In genomic region chr1:93078935-93079654, GRCh38 we compare ENCODE assay signal across 1 cellular context.
A peak's percentile ranks its signal among the peaks of the same experiment; 100 is the strongest.
TF ChIP-seq lines count a peak whose summit lies in the region.

Gene MTF2 (plus strand): TSS chr1:93079283. CDS start chr1:93079527, 244 bp downstream.

TF ChIP-seq in K562, 482 proteins besides CTCF, POLR2A, EP300 and RAD21 (continued from another document and continues in another):
- TF ChIP-seq TSC22D4 (tag; IDR thresholded peaks at IDR 0.05), result no peak
- TF ChIP-seq NCOA4 (IDR thresholded peaks at IDR 0.05; ENCODE audit: partially characterized antibody), result no peak
- no peak for TF ChIP-seq CBX2 (IDR thresholded peaks at IDR 0.05; ENCODE audit: insufficient read depth, low read length, poor library complexity, severe bottlenecking)
- no peak for TF ChIP-seq KAT2B (IDR thresholded peaks at IDR 0.05; ENCODE audit: low read depth, low read length)
- TF ChIP-seq E2F8 (IDR thresholded peaks at IDR 0.05; ENCODE audit: low read depth, partially characterized antibody), result peak; percentile 83
- peak; percentile 99 for TF ChIP-seq TAF7 (tag; IDR thresholded peaks at IDR 0.05)
- no peak for TF ChIP-seq HNRNPH1 (optimal IDR thresholded peaks at IDR 0.05; ENCODE audit: low read depth, low read length)
- TF ChIP-seq, protein P1, sequence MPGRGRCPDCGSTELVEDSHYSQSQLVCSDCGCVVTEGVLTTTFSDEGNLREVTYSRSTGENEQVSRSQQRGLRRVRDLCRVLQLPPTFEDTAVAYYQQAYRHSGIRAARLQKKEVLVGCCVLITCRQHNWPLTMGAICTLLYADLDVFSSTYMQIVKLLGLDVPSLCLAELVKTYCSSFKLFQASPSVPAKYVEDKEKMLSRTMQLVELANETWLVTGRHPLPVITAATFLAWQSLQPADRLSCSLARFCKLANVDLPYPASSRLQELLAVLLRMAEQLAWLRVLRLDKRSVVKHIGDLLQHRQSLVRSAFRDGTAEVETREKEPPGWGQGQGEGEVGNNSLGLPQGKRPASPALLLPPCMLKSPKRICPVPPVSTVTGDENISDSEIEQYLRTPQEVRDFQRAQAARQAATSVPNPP (IDR thresholded peaks at IDR 0.05; ENCODE audit: borderline replicate concordance, insufficient read depth, insufficient read length), result no peak
- TF ChIP-seq BHLHE40 (IDR thresholded peaks at IDR 0.05; ENCODE audit: low read length), result peak; percentile 69
- peak; percentile 79; the same call in 1 of the 2 replicates for TF ChIP-seq GTF2F1 (IDR thresholded peaks at IDR 0.05; ENCODE audit: low read depth, low read length)
- no peak for TF ChIP-seq ZC3H4 (CRISPR knock-in tag; IDR thresholded peaks at IDR 0.05; ENCODE audit: borderline replicate concordance)
- peak; percentile 74 for TF ChIP-seq ZBTB1 (CRISPR knock-in tag; IDR thresholded peaks at IDR 0.05; ENCODE audit: borderline replicate concordance, low read depth)
- TF ChIP-seq MED1 (CRISPR knock-in tag; IDR thresholded peaks at IDR 0.05; ENCODE audit: borderline replicate concordance), result no peak
- peak; percentile 83; the same call in 1 of the 2 replicates for TF ChIP-seq TOE1 (IDR thresholded peaks at IDR 0.05; ENCODE audit: borderline replicate concordance)
- peak; percentile 93 for TF ChIP-seq TOE1 (CRISPR knock-in tag; IDR thresholded peaks at IDR 0.05; ENCODE audit: borderline replicate concordance, low read depth)
- 0 out of 2 replicates have a peak, but pooled peaks have one; percentile 49 for TF ChIP-seq HINFP (tag; conservative IDR thresholded peaks at IDR 0.05; ENCODE audit: low read depth)
- TF ChIP-seq MIER1 (IDR thresholded peaks at IDR 0.05; ENCODE audit: low read depth), result no peak
- TF ChIP-seq COPS2 (conservative IDR thresholded peaks at IDR 0.05), result no peak
- TF ChIP-seq ZNF395 (CRISPR knock-in tag; IDR thresholded peaks at IDR 0.05), result peak; percentile 82; the same call in 1 of the 2 replicates
- peak; percentile 92 to 98 (median 96) for TF ChIP-seq YY1 (IDR thresholded peaks at IDR 0.05; ENCODE audit: borderline replicate concordance in 1 of 3, control insufficient read depth in 1 of 3, extremely low read depth in 1 of 3, insufficient read depth in 3 of 3, insufficient read length in 1 of 3, insufficient replicate concordance in 2 of 3, low read depth in 1 of 3, low read length in 2 of 3)
- peak; percentile 92 for TF ChIP-seq CREM (IDR thresholded peaks at IDR 0.05; ENCODE audit: low read depth)
- peak; percentile 50; the same call in 1 of the 2 replicates for TF ChIP-seq ARID3A (IDR thresholded peaks at IDR 0.05; ENCODE audit: borderline replicate concordance, low read depth, low read length)
- no peak for TF ChIP-seq MCM3 (IDR thresholded peaks at IDR 0.05)
- TF ChIP-seq, protein P2, sequence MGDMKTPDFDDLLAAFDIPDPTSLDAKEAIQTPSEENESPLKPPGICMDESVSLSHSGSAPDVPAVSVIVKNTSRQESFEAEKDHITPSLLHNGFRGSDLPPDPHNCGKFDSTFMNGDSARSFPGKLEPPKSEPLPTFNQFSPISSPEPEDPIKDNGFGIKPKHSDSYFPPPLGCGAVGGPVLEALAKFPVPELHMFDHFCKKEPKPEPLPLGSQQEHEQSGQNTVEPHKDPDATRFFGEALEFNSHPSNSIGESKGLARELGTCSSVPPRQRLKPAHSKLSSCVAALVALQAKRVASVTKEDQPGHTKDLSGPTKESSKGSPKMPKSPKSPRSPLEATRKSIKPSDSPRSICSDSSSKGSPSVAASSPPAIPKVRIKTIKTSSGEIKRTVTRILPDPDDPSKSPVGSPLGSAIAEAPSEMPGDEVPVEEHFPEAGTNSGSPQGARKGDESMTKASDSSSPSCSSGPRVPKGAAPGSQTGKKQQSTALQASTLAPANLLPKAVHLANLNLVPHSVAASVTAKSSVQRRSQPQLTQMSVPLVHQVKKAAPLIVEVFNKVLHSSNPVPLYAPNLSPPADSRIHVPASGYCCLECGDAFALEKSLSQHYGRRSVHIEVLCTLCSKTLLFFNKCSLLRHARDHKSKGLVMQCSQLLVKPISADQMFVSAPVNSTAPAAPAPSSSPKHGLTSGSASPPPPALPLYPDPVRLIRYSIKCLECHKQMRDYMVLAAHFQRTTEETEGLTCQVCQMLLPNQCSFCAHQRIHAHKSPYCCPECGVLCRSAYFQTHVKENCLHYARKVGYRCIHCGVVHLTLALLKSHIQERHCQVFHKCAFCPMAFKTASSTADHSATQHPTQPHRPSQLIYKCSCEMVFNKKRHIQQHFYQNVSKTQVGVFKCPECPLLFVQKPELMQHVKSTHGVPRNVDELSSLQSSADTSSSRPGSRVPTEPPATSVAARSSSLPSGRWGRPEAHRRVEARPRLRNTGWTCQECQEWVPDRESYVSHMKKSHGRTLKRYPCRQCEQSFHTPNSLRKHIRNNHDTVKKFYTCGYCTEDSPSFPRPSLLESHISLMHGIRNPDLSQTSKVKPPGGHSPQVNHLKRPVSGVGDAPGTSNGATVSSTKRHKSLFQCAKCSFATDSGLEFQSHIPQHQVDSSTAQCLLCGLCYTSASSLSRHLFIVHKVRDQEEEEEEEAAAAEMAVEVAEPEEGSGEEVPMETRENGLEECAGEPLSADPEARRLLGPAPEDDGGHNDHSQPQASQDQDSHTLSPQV (IDR thresholded peaks at IDR 0.05), result peak; percentile 85
- no peak for TF ChIP-seq CHD4 (IDR thresholded peaks at IDR 0.05; ENCODE audit: insufficient read depth, insufficient replicate concordance, low read depth, low read length, poor library complexity, severe bottlenecking)
- peak in 1 of 2 experiments; percentile 76; a peak in 1 of 4 replicates for TF ChIP-seq MLLT1 (IDR thresholded peaks at IDR 0.05)
- TF ChIP-seq CAMTA2 (CRISPR knock-in tag; conservative IDR thresholded peaks at IDR 0.05), result 0 out of 2 replicates have a peak, but pooled peaks have one; percentile 10
- no peak for TF ChIP-seq DDX20 (tag; IDR thresholded peaks at IDR 0.05; ENCODE audit: low read depth)
- TF ChIP-seq ZHX1 (conservative IDR thresholded peaks at IDR 0.05; ENCODE audit: low read length), result peak; percentile 91
- no peak for TF ChIP-seq JUN (IDR thresholded peaks at IDR 0.05; ENCODE audit: borderline replicate concordance, low read depth, low read length)
- TF ChIP-seq JUN (CRISPR knock-in tag; IDR thresholded peaks at IDR 0.05; ENCODE audit: borderline replicate concordance), result peak; percentile 89; the same call in 1 of the 2 replicates
- TF ChIP-seq, protein P3, sequence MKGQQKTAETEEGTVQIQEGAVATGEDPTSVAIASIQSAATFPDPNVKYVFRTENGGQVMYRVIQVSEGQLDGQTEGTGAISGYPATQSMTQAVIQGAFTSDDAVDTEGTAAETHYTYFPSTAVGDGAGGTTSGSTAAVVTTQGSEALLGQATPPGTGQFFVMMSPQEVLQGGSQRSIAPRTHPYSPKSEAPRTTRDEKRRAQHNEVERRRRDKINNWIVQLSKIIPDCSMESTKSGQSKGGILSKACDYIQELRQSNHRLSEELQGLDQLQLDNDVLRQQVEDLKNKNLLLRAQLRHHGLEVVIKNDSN (CRISPR knock-in tag; IDR thresholded peaks at IDR 0.05), result no peak; the same call in 1 of the 2 replicates
- TF ChIP-seq, protein P4, sequence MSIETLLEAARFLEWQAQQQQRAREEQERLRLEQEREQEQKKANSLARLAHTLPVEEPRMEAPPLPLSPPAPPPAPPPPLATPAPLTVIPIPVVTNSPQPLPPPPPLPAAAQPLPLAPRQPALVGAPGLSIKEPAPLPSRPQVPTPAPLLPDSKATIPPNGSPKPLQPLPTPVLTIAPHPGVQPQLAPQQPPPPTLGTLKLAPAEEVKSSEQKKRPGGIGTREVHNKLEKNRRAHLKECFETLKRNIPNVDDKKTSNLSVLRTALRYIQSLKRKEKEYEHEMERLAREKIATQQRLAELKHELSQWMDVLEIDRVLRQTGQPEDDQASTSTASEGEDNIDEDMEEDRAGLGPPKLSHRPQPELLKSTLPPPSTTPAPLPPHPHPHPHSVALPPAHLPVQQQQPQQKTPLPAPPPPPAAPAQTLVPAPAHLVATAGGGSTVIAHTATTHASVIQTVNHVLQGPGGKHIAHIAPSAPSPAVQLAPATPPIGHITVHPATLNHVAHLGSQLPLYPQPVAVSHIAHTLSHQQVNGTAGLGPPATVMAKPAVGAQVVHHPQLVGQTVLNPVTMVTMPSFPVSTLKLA (conservative IDR thresholded peaks at IDR 0.05), result peak; percentile 71 to 87
- peak; percentile 47 for TF ChIP-seq MEIS2 (IDR thresholded peaks at IDR 0.05; ENCODE audit: partially characterized antibody)
